ENCODE assay signal across 11 cellular contexts in the genomic region with DNA sequence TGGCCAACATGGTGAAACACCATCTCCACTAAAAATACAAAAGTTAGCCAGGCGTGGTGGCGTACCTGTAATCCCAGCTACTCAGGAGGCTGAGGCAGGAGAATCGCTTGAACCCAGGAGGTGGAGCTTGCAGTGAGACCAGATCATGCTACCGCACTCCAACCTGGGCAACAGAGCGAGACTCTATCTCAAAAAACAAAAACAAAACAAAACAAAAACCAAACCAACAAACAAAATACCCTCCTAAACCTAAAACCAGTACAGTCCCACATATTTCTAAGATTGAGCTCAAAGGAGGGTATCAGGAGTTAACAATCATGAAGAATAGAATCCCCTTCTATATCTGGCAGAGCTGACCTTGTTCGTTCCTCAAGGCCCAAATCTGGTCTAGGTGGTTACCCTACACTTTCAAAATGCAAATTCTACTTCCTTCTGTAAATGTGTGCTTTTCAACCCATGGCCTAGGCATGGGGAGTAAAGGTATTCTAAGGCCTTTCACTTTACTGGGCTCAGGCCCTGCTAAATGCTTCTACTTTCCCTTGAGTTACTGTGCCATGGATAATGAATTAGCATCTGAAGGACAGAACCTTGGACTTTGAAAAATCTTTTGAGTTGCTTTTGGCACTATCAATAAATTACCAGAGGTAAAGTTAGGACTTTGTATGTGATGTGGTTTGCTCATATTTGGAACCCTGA. TPM values are rescaled to one million over a fixed set of nuclear protein-coding genes. Genes with fewer than 3 reads are reported as not detected.
DNase-seq lines count a peak whose midpoint lies in the region; ATAC-seq and TF ChIP-seq lines count a peak whose summit lies in the region.
"Had no signal": no experiment of that assay in that cellular context is flagged by ENCODE, and none has a peak within 500 bp of the region (broad histone marks: within the 10 kb centered on the region; RNA-seq: fewer than 3 reads in every experiment).

No MANE protein-coding gene starts in this region.

- DNase-seq in hepatocyte (ENCODE audit: low spot score) (no peak), GDM1 (lab: John Stamatoyannopoulos, UW) (no peak), osteocyte (ENCODE audit: extremely low spot score, unreplicated experiment) (no peak), SIG-M5 treated with dmso at 0.1 percent for 504 hours (lab: John Stamatoyannopoulos, UW; ENCODE audit: unreplicated experiment) (no peak), COLO668 (lab: John Stamatoyannopoulos, UW; ENCODE audit: unreplicated experiment) (no peak)
- DNase-seq: activated effector memory CD4-positive, alpha-beta T cell treated with anti-CD3 and anti-CD28 coated beads, Interleukin-2, amount 50 U/mL, for 16 hours had no signal

- no peak overlapping the region for H3K4me2 ChIP-seq in hepatocyte

- H3K4me1 ChIP-seq in hepatocyte (ENCODE audit: insufficient read depth) = peaks cover 9% of the 10 kb centered on the region

- no peaks in the 10 kb centered on the region for H3K79me2 ChIP-seq in hepatocyte

- no peak for TF ChIP-seq CTCF in hepatocyte (IDR thresholded peaks at IDR 0.05; ENCODE audit: poor library complexity)
- no peak for TF ChIP-seq CTCF in osteocyte (IDR thresholded peaks at IDR 0.05)

- H3K9me2 ChIP-seq in hepatocyte (replicated peaks; ENCODE audit: insufficient read depth) = no peaks in the 10 kb centered on the region

- H4K20me1 ChIP-seq in hepatocyte (ENCODE audit: insufficient read depth, poor library complexity, severe bottlenecking) = no peaks in the 10 kb centered on the region

- H3K9me3 Mint-ChIP-seq in osteocyte (ENCODE audit: unreplicated experiment) = no peaks in the 10 kb centered on the region

- H3K27me3 Mint-ChIP-seq in osteocyte (ENCODE audit: unreplicated experiment) = no peaks in the 10 kb centered on the region
- H3K27me3 Mint-ChIP-seq: CD4-positive, CD25-positive, alpha-beta regulatory T cell had no signal

- H3K4me3 Mint-ChIP-seq in osteocyte (ENCODE audit: unreplicated experiment) = no peak overlapping the region
- H3K4me3 Mint-ChIP-seq: CD4-positive, CD25-positive, alpha-beta regulatory T cell had no signal

- H3K27me3 ChIP-seq in hepatocyte = no peaks in the 10 kb centered on the region
- H3K27me3 ChIP-seq: right atrium auricular region had no signal

- H2AFZ ChIP-seq in hepatocyte = no peak overlapping the region

- H3K9me3 ChIP-seq in hepatocyte (ENCODE audit: low read depth) = no peaks in the 10 kb centered on the region
- H3K9me3 ChIP-seq: right atrium auricular region had no signal

- ATAC-seq in GM18508 (IDR thresholded peaks at IDR 0.05; ENCODE audit: insufficient read depth, unreplicated experiment) = peak; percentile 83
- ATAC-seq in GM21528 (IDR thresholded peaks at IDR 0.05; ENCODE audit: low FRiP score, unreplicated experiment) = peak; percentile 95
- ATAC-seq in HG03196 (IDR thresholded peaks at IDR 0.05; ENCODE audit: unreplicated experiment) = peak; percentile 86

- no peaks in the 10 kb centered on the region for H3K36me3 ChIP-seq in hepatocyte (replicated peaks; ENCODE audit: insufficient read depth, low read depth)
- H3K36me3 ChIP-seq: right atrium auricular region had no signal

- peaks cover 21% of the 10 kb centered on the region for H3K4me1 Mint-ChIP-seq in osteocyte (ENCODE audit: unreplicated experiment)

- 91% methylated on average over 6 of the region's 6 CpGs for WGBS in hepatocyte (ENCODE audit: low lambda C conversion rate, missing lambda C conversion rate)

- H3K36me3 Mint-ChIP-seq in osteocyte (ENCODE audit: unreplicated experiment) = no peaks in the 10 kb centered on the region
- H3K36me3 Mint-ChIP-seq: CD4-positive, CD25-positive, alpha-beta regulatory T cell had no signal

- no peak overlapping the region for H3K27ac Mint-ChIP-seq in osteocyte (ENCODE audit: unreplicated experiment)
- H3K27ac Mint-ChIP-seq: CD4-positive, CD25-positive, alpha-beta regulatory T cell had no signal

- peak overlapping the region; percentile 17 for H3K27ac ChIP-seq in hepatocyte
- H3K27ac ChIP-seq: right atrium auricular region had no signal

- H3K4me3 ChIP-seq in hepatocyte = no peak overlapping the region
- H3K4me3 ChIP-seq: right atrium auricular region had no signal

RNA-seq across cellular contexts. Expression of a gene that starts 10.4 kb away (rescaled TPM):
- total RNA-seq in hepatocyte = 41.0 and 43.5 TPM in 2 replicates
- polyA plus RNA-seq in hepatocyte = 22.7 and 25.3 TPM in 2 replicates
- 25.2 and 26.0 TPM in 2 replicates for total RNA-seq in osteocyte
